24 cellular contexts compared by ENCODE assay signal in genomic region chr10:77259475-77259874, GRCh38.
DNase-seq lines count a peak whose midpoint lies in the region; TF ChIP-seq lines count a peak whose summit lies in the region.
"Had no signal": no experiment of that assay in that cellular context is flagged by ENCODE, and none has a peak within 500 bp of the region (broad histone marks: within the 10 kb centered on the region; RNA-seq: fewer than 3 reads in every experiment).

No MANE protein-coding gene starts in this region.

- H3K4me2 ChIP-seq in neural cell (ENCODE audit: low read length), result no peak overlapping the region
- H3K4me2 ChIP-seq: BLaER1 had no signal

- H3K27ac ChIP-seq in VCaP (peak overlapping the region; percentile 20; the same call in 1 of the 2 replicates), neural cell (ENCODE audit: low read length) (peak overlapping the region; percentile 22)
- H3K27ac ChIP-seq: BLaER1 had no signal

- TF ChIP-seq RAD21 in neural cell (conservative IDR thresholded peaks at IDR 0.05), result no peak

- H2AFZ ChIP-seq in neural cell (ENCODE audit: low read depth, low read length), result no peak overlapping the region

- no peak overlapping the region for H3K9ac ChIP-seq in neural cell (ENCODE audit: low read length)
- H3K9ac ChIP-seq: BLaER1 had no signal

- H3K4me3 ChIP-seq in neural cell (ENCODE audit: low read length), result no peak overlapping the region
- H3K4me3 ChIP-seq: BLaER1, GM12878 had no signal

- no peaks in the 10 kb centered on the region for H3K36me3 ChIP-seq in neural cell (ENCODE audit: insufficient read depth, low read length)
- H3K36me3 ChIP-seq: BE2C, BLaER1 had no signal

- no peaks in the 10 kb centered on the region for H4K20me1 ChIP-seq in neural cell (ENCODE audit: insufficient read depth)
- H4K20me1 ChIP-seq: BLaER1 had no signal

- H3K9me3 ChIP-seq in neural cell (ENCODE audit: low read length), result no peaks in the 10 kb centered on the region
- H3K9me3 ChIP-seq: BE2C, BLaER1 had no signal

- no peaks in the 10 kb centered on the region for H3F3A ChIP-seq in neural cell (ENCODE audit: insufficient read depth, low read length, poor library complexity, severe bottlenecking)

- H3K9me2 ChIP-seq in neural cell (ENCODE audit: insufficient read depth, low read length), result no peaks in the 10 kb centered on the region

- intact Hi-C loops in head of caudate nucleus (cut with DNase I), result no loop called here

- H3K79me2 ChIP-seq in neural cell (replicated peaks; ENCODE audit: insufficient read depth, low read length), result no peaks in the 10 kb centered on the region

- no peaks in the 10 kb centered on the region for H3K27me3 ChIP-seq in neural cell (ENCODE audit: insufficient read depth, low read depth, low read length)
- H3K27me3 ChIP-seq: BE2C, BLaER1 had no signal

- no peak for TF ChIP-seq EP300 in neural cell (conservative IDR thresholded peaks at IDR 0.05; ENCODE audit: poor library complexity, severe bottlenecking)

- peak in 31 of 42 donors; percentile 31 to 89 (median 56) for DNase-seq in head of caudate nucleus
- DNase-seq in putamen (ENCODE audit: low spot score), result peak; percentile 69
- no peak for DNase-seq in NCI-H1092 treated with DMSO at 0.1 percent for 48 hours (lab: John Stamatoyannopoulos, UW)
- DNase-seq in UCSD-AML1 (lab: John Stamatoyannopoulos, UW; ENCODE audit: unreplicated experiment), result no peak
- DNase-seq in activated T-cell treated with anti-CD3 and anti-CD28 coated beads, Interleukin-2, amount 50 U/mL, for 48 hours, result no peak
- DNase-seq: 8988T; ACHN; BE2C; C1 segment of cervical spinal cord; CD4-positive, alpha-beta memory T cell; CD4-positive, CD25-positive, alpha-beta regulatory T cell; CD8-positive, alpha-beta memory T cell; COR-L47; DMS 273 treated with DMSO at 0.1 percent for 48 hours; DMS153; DMS53; DMS79; DND-41; EL; GDM1 had no signal

- TF ChIP-seq CTCF in VCaP (conservative IDR thresholded peaks at IDR 0.05), result no peak
- TF ChIP-seq CTCF in neural cell (IDR thresholded peaks at IDR 0.05; ENCODE audit: poor library complexity, severe bottlenecking), result no peak

TF ChIP-seq in neural cell, 6 proteins besides CTCF, POLR2A, EP300 and RAD21:
- TF ChIP-seq SMC3 (conservative IDR thresholded peaks at IDR 0.05; ENCODE audit: poor library complexity), result no peak
- TF ChIP-seq, protein P1, sequence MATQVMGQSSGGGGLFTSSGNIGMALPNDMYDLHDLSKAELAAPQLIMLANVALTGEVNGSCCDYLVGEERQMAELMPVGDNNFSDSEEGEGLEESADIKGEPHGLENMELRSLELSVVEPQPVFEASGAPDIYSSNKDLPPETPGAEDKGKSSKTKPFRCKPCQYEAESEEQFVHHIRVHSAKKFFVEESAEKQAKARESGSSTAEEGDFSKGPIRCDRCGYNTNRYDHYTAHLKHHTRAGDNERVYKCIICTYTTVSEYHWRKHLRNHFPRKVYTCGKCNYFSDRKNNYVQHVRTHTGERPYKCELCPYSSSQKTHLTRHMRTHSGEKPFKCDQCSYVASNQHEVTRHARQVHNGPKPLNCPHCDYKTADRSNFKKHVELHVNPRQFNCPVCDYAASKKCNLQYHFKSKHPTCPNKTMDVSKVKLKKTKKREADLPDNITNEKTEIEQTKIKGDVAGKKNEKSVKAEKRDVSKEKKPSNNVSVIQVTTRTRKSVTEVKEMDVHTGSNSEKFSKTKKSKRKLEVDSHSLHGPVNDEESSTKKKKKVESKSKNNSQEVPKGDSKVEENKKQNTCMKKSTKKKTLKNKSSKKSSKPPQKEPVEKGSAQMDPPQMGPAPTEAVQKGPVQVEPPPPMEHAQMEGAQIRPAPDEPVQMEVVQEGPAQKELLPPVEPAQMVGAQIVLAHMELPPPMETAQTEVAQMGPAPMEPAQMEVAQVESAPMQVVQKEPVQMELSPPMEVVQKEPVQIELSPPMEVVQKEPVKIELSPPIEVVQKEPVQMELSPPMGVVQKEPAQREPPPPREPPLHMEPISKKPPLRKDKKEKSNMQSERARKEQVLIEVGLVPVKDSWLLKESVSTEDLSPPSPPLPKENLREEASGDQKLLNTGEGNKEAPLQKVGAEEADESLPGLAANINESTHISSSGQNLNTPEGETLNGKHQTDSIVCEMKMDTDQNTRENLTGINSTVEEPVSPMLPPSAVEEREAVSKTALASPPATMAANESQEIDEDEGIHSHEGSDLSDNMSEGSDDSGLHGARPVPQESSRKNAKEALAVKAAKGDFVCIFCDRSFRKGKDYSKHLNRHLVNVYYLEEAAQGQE (IDR thresholded peaks at IDR 0.05; ENCODE audit: borderline replicate concordance), result no peak
- no peak for TF ChIP-seq MXI1 (conservative IDR thresholded peaks at IDR 0.05; ENCODE audit: poor library complexity, severe bottlenecking)
- TF ChIP-seq EZH2 (IDR thresholded peaks at IDR 0.05; ENCODE audit: borderline replicate concordance, insufficient read depth, low read length, poor library complexity, severe bottlenecking), result no peak
- no peak for TF ChIP-seq POLR2AphosphoS5 (IDR thresholded peaks at IDR 0.05)
- no peak for TF ChIP-seq TAF1 (IDR thresholded peaks at IDR 0.05; ENCODE audit: low read depth)

Comparison
In these comparisons a context has a peak if more than half of its experiments do, and no peak if none do; other contexts are left out.
1. DNase-seq: peak in head of caudate nucleus (31 of 42) and putamen (single experiment); none in NCI-H1092 treated with DMSO at 0.1 percent for 48 hours (single experiment), UCSD-AML1 (single experiment) and activated T-cell treated with anti-CD3 and anti-CD28 coated beads, Interleukin-2, amount 50 U/mL, for 48 hours (0 of 2).